In genomic region chr7:123557631-123558505, GRCh38 we compare ENCODE assay signal across 1 cellular context.
TF ChIP-seq lines count a peak whose summit lies in the region.

Gene NDUFA5, minus strand, starts transcription at chr7:123557818. Its CDS starts 23 bp downstream, at chr7:123557795.

TF ChIP-seq in K562, 482 proteins besides CTCF, POLR2A, EP300 and RAD21 (continued from another document and continues in another):
- TF ChIP-seq KAT7 (CRISPR knock-in tag; IDR thresholded peaks at IDR 0.05; ENCODE audit: borderline replicate concordance), result peak; percentile 92; the same call in 1 of the 2 replicates
- TF ChIP-seq ZNF280A (IDR thresholded peaks at IDR 0.05; ENCODE audit: low read depth, partially characterized antibody), result peak; percentile 25
- TF ChIP-seq SAP30 (IDR thresholded peaks at IDR 0.05; ENCODE audit: borderline replicate concordance, insufficient read depth, low read depth, low read length, poor library complexity, severe bottlenecking), result peak; percentile 91
- TF ChIP-seq CEBPG (CRISPR knock-in tag; IDR thresholded peaks at IDR 0.05), result no peak
- no peak for TF ChIP-seq CEBPG (tag; conservative IDR thresholded peaks at IDR 0.05 in 1 of 2, IDR thresholded peaks at IDR 0.05 in 1 of 2)
- peak; percentile 86; the same call in 1 of the 2 replicates for TF ChIP-seq MBD2 (IDR thresholded peaks at IDR 0.05; ENCODE audit: borderline replicate concordance, low read depth)
- TF ChIP-seq, protein P1, sequence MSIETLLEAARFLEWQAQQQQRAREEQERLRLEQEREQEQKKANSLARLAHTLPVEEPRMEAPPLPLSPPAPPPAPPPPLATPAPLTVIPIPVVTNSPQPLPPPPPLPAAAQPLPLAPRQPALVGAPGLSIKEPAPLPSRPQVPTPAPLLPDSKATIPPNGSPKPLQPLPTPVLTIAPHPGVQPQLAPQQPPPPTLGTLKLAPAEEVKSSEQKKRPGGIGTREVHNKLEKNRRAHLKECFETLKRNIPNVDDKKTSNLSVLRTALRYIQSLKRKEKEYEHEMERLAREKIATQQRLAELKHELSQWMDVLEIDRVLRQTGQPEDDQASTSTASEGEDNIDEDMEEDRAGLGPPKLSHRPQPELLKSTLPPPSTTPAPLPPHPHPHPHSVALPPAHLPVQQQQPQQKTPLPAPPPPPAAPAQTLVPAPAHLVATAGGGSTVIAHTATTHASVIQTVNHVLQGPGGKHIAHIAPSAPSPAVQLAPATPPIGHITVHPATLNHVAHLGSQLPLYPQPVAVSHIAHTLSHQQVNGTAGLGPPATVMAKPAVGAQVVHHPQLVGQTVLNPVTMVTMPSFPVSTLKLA (conservative IDR thresholded peaks at IDR 0.05), result peak; percentile 47 to 86
- TF ChIP-seq SETDB1 (IDR thresholded peaks at IDR 0.05; ENCODE audit: low read length), result no peak
- TF ChIP-seq SMARCE1 (IDR thresholded peaks at IDR 0.05), result no peak
- TF ChIP-seq BRD9 (IDR thresholded peaks at IDR 0.05; ENCODE audit: low read depth, partially characterized antibody), result peak; percentile 8
- TF ChIP-seq, protein P2, sequence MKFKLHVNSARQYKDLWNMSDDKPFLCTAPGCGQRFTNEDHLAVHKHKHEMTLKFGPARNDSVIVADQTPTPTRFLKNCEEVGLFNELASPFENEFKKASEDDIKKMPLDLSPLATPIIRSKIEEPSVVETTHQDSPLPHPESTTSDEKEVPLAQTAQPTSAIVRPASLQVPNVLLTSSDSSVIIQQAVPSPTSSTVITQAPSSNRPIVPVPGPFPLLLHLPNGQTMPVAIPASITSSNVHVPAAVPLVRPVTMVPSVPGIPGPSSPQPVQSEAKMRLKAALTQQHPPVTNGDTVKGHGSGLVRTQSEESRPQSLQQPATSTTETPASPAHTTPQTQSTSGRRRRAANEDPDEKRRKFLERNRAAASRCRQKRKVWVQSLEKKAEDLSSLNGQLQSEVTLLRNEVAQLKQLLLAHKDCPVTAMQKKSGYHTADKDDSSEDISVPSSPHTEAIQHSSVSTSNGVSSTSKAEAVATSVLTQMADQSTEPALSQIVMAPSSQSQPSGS (CRISPR knock-in tag; IDR thresholded peaks at IDR 0.05), result no peak
- TF ChIP-seq, protein P3, sequence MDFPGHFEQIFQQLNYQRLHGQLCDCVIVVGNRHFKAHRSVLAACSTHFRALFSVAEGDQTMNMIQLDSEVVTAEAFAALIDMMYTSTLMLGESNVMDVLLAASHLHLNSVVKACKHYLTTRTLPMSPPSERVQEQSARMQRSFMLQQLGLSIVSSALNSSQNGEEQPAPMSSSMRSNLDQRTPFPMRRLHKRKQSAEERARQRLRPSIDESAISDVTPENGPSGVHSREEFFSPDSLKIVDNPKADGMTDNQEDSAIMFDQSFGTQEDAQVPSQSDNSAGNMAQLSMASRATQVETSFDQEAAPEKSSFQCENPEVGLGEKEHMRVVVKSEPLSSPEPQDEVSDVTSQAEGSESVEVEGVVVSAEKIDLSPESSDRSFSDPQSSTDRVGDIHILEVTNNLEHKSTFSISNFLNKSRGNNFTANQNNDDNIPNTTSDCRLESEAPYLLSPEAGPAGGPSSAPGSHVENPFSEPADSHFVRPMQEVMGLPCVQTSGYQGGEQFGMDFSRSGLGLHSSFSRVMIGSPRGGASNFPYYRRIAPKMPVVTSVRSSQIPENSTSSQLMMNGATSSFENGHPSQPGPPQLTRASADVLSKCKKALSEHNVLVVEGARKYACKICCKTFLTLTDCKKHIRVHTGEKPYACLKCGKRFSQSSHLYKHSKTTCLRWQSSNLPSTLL (IDR thresholded peaks at IDR 0.05), result no peak
- no peak for TF ChIP-seq SMARCA5 (IDR thresholded peaks at IDR 0.05)
- TF ChIP-seq OTX1 (CRISPR knock-in tag; IDR thresholded peaks at IDR 0.05), result no peak; the same call in 1 of the 2 replicates
- peak; percentile 88; the same call in 1 of the 2 replicates for TF ChIP-seq TFAP4 (CRISPR knock-in tag; IDR thresholded peaks at IDR 0.05; ENCODE audit: borderline replicate concordance)
- no peak for TF ChIP-seq KLF10 (CRISPR knock-in tag; IDR thresholded peaks at IDR 0.05)
- TF ChIP-seq ZNF124 (CRISPR knock-in tag; IDR thresholded peaks at IDR 0.05), result no peak
- peak; percentile 37; the same call in 1 of the 2 replicates for TF ChIP-seq CTBP1 (IDR thresholded peaks at IDR 0.05; ENCODE audit: borderline replicate concordance)
- TF ChIP-seq ZNF764 (CRISPR knock-in tag; IDR thresholded peaks at IDR 0.05; ENCODE audit: low read depth), result no peak
- TF ChIP-seq CBFA2T3 (IDR thresholded peaks at IDR 0.05), result no peak
- no peak for TF ChIP-seq PHTF2 (CRISPR knock-in tag; IDR thresholded peaks at IDR 0.05)
- no peak; the same call in 1 of the 2 replicates for TF ChIP-seq SMAD3 (CRISPR knock-in tag; conservative IDR thresholded peaks at IDR 0.05)
- TF ChIP-seq CREB3L1 (IDR thresholded peaks at IDR 0.05; ENCODE audit: borderline replicate concordance, low read depth), result peak; percentile 90
- no peak for TF ChIP-seq ZBED1 (IDR thresholded peaks at IDR 0.05)
- TF ChIP-seq SMAD4 (CRISPR knock-in tag; conservative IDR thresholded peaks at IDR 0.05), result no peak
- TF ChIP-seq TGIF2 (CRISPR knock-in tag; IDR thresholded peaks at IDR 0.05), result no peak
- peak; percentile 20 for TF ChIP-seq NFIC (IDR thresholded peaks at IDR 0.05)
- TF ChIP-seq BCL6 (CRISPR knock-in tag; IDR thresholded peaks at IDR 0.05), result no peak
- no peak for TF ChIP-seq BDP1 (IDR thresholded peaks at IDR 0.05; ENCODE audit: insufficient read depth, insufficient read length)
- TF ChIP-seq XRCC5 (IDR thresholded peaks at IDR 0.05; ENCODE audit: low read depth, low read length), result peak; percentile 97
- no peak for TF ChIP-seq ZNF347 (CRISPR knock-in tag; IDR thresholded peaks at IDR 0.05; ENCODE audit: low read depth)
- TF ChIP-seq MED1 (CRISPR knock-in tag; IDR thresholded peaks at IDR 0.05; ENCODE audit: borderline replicate concordance), result no peak
- 0 out of 2 replicates have a peak, but pooled peaks have one; percentile 38 for TF ChIP-seq MECOM (CRISPR knock-in tag; IDR thresholded peaks at IDR 0.05)
- no peak for TF ChIP-seq DMBX1 (CRISPR knock-in tag; IDR thresholded peaks at IDR 0.05; ENCODE audit: borderline replicate concordance)
- TF ChIP-seq PHF20 (IDR thresholded peaks at IDR 0.05; ENCODE audit: partially characterized antibody), result peak; percentile 73
- 0 out of 2 replicates have a peak, but pooled peaks have one; percentile 33 for TF ChIP-seq LEF1 (IDR thresholded peaks at IDR 0.05)
- TF ChIP-seq DACH1 (IDR thresholded peaks at IDR 0.05; ENCODE audit: partially characterized antibody), result no peak
- peak; percentile 81 for TF ChIP-seq DIDO1 (tag; IDR thresholded peaks at IDR 0.05; ENCODE audit: low read depth)
- no peak for TF ChIP-seq ZNF354B (CRISPR knock-in tag; IDR thresholded peaks at IDR 0.05)
- TF ChIP-seq, protein P4, sequence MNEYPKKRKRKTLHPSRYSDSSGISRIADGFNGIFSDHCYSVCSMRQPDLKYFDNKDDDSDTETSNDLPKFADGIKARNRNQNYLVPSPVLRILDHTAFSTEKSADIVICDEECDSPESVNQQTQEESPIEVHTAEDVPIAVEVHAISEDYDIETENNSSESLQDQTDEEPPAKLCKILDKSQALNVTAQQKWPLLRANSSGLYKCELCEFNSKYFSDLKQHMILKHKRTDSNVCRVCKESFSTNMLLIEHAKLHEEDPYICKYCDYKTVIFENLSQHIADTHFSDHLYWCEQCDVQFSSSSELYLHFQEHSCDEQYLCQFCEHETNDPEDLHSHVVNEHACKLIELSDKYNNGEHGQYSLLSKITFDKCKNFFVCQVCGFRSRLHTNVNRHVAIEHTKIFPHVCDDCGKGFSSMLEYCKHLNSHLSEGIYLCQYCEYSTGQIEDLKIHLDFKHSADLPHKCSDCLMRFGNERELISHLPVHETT (CRISPR knock-in tag; conservative IDR thresholded peaks at IDR 0.05 in 1 of 2, IDR thresholded peaks at IDR 0.05 in 1 of 2), result no peak
- no peak for TF ChIP-seq HSF4 (CRISPR knock-in tag; IDR thresholded peaks at IDR 0.05; ENCODE audit: borderline replicate concordance)
- 0 out of 2 replicates have a peak, but pooled peaks have one; percentile 14 for TF ChIP-seq SMC3 (conservative IDR thresholded peaks at IDR 0.05; ENCODE audit: insufficient read depth, low read depth, low read length)
- TF ChIP-seq MCM5 (IDR thresholded peaks at IDR 0.05; ENCODE audit: low read depth), result no peak
- no peak for TF ChIP-seq MTA2 (IDR thresholded peaks at IDR 0.05; ENCODE audit: low read depth)
- no peak for TF ChIP-seq ELK3 (CRISPR knock-in tag; IDR thresholded peaks at IDR 0.05)
- TF ChIP-seq CBX8 (IDR thresholded peaks at IDR 0.05; ENCODE audit: borderline replicate concordance, extremely low read depth, low read depth, low read length, poor library complexity, severe bottlenecking), result no peak
- TF ChIP-seq, protein P5, sequence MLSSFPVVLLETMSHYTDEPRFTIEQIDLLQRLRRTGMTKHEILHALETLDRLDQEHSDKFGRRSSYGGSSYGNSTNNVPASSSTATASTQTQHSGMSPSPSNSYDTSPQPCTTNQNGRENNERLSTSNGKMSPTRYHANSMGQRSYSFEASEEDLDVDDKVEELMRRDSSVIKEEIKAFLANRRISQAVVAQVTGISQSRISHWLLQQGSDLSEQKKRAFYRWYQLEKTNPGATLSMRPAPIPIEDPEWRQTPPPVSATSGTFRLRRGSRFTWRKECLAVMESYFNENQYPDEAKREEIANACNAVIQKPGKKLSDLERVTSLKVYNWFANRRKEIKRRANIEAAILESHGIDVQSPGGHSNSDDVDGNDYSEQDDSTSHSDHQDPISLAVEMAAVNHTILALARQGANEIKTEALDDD (IDR thresholded peaks at IDR 0.05), result no peak
- TF ChIP-seq, protein P6, sequence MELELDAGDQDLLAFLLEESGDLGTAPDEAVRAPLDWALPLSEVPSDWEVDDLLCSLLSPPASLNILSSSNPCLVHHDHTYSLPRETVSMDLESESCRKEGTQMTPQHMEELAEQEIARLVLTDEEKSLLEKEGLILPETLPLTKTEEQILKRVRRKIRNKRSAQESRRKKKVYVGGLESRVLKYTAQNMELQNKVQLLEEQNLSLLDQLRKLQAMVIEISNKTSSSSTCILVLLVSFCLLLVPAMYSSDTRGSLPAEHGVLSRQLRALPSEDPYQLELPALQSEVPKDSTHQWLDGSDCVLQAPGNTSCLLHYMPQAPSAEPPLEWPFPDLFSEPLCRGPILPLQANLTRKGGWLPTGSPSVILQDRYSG (tag; conservative IDR thresholded peaks at IDR 0.05; ENCODE audit: low read depth), result no peak
- no peak for TF ChIP-seq TCFL5 (CRISPR knock-in tag; conservative IDR thresholded peaks at IDR 0.05)
- TF ChIP-seq NEUROD1 (IDR thresholded peaks at IDR 0.05; ENCODE audit: borderline replicate concordance, low read depth, low read length, partially characterized antibody), result peak; percentile 90
- no peak for TF ChIP-seq RBM39 (optimal IDR thresholded peaks at IDR 0.05; ENCODE audit: low read depth, low read length)
- TF ChIP-seq RFX7 (CRISPR knock-in tag; IDR thresholded peaks at IDR 0.05), result no peak
- peak; percentile 97 for TF ChIP-seq SP1 (CRISPR knock-in tag; IDR thresholded peaks at IDR 0.05)
- TF ChIP-seq, protein P7, sequence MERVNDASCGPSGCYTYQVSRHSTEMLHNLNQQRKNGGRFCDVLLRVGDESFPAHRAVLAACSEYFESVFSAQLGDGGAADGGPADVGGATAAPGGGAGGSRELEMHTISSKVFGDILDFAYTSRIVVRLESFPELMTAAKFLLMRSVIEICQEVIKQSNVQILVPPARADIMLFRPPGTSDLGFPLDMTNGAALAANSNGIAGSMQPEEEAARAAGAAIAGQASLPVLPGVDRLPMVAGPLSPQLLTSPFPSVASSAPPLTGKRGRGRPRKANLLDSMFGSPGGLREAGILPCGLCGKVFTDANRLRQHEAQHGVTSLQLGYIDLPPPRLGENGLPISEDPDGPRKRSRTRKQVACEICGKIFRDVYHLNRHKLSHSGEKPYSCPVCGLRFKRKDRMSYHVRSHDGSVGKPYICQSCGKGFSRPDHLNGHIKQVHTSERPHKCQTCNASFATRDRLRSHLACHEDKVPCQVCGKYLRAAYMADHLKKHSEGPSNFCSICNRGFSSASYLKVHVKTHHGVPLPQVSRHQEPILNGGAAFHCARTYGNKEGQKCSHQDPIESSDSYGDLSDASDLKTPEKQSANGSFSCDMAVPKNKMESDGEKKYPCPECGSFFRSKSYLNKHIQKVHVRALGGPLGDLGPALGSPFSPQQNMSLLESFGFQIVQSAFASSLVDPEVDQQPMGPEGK (CRISPR knock-in tag; IDR thresholded peaks at IDR 0.05; ENCODE audit: borderline replicate concordance), result no peak
- no peak for TF ChIP-seq RBM17 (IDR thresholded peaks at IDR 0.05; ENCODE audit: borderline replicate concordance, low read depth, low read length)
- TF ChIP-seq FOSL1 (tag; conservative IDR thresholded peaks at IDR 0.05), result peak; percentile 76
- TF ChIP-seq, protein P8, sequence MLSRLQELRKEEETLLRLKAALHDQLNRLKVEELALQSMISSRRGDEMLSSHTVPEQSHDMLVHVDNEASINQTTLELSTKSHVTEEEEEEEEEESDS (CRISPR knock-in tag; IDR thresholded peaks at IDR 0.05), result no peak
